Comparison of ENCODE assay signal across 9 cellular contexts in genomic region chr15:41935566-41936020, GRCh38. TPM values are rescaled to one million over a fixed set of nuclear protein-coding genes. Genes with fewer than 3 reads are reported as not detected.
DNase-seq lines count a peak whose midpoint lies in the region; ATAC-seq and TF ChIP-seq lines count a peak whose summit lies in the region.
"Had no signal": no experiment of that assay in that cellular context is flagged by ENCODE, and none has a peak within 500 bp of the region (broad histone marks: within the 10 kb centered on the region; RNA-seq: fewer than 3 reads in every experiment).

No MANE protein-coding gene starts in this region.

- CTCF ChIA-PET in activated CD8-positive, alpha-beta T cell treated with anti-CD3 and anti-CD28 coated beads for 36 hours (lab: Charles Lee) = interaction anchor here (1.0 to 2.3 kb wide), 4 partner anchors 12 to 161 kb away, joined by 4 to 8 read pairs (median 5); partner anchors contain the start of genes EHD4 and MAPKBP1

- H3K27me3 Mint-ChIP-seq in activated CD8-positive, alpha-beta T cell treated with anti-CD3 and anti-CD28 coated beads for 36 hours = no peaks in the 10 kb centered on the region

- H4K20me1 ChIP-seq in BLaER1 treated with 17β-estradiol and CSF1 and Interleukin-3, amounts not matched to agents 10 nM and 100 nM = peaks cover 0 to 53% (median 4%) of the 10 kb centered on the region in 11 experiments; a peak in 6 of 22 replicates

- peak overlapping the region; percentile 68 to 91 (median 82) for H3K4me2 ChIP-seq in BLaER1 treated with 17β-estradiol and CSF1 and Interleukin-3, amounts not matched to agents 10 nM and 100 nM

- peak overlapping the region in 8 of 11 experiments; percentile 4 to 70 (median 57); a peak in 12 of 22 replicates for H3K27ac ChIP-seq in BLaER1 treated with 17β-estradiol and CSF1 and Interleukin-3, amounts not matched to agents 10 nM and 100 nM
- peak overlapping the region; percentile 16 for H3K27ac ChIP-seq in muscle layer of duodenum (ENCODE audit: low read length)

- peaks cover 15% of the 10 kb centered on the region for H3K36me3 Mint-ChIP-seq in activated CD8-positive, alpha-beta T cell treated with anti-CD3 and anti-CD28 coated beads for 36 hours (ENCODE audit: low read depth)

- H3K4me3 Mint-ChIP-seq in activated CD8-positive, alpha-beta T cell treated with anti-CD3 and anti-CD28 coated beads for 36 hours = peak overlapping the region; percentile 26

- peaks cover 74 to 89% (median 81%) of the 10 kb centered on the region in 10 experiments for H3K4me1 ChIP-seq in BLaER1 treated with 17β-estradiol and CSF1 and Interleukin-3, amounts not matched to agents 10 nM and 100 nM
- H3K4me1 ChIP-seq in muscle layer of duodenum (ENCODE audit: control insufficient read depth in 1 of 2, insufficient read depth in 2 of 2, low read length in 2 of 2) = peaks cover 3 to 6% of the 10 kb centered on the region in 2 donors

- no peaks in the 10 kb centered on the region for H3K9me3 ChIP-seq in BLaER1 treated with 17β-estradiol and CSF1 and Interleukin-3, amounts not matched to agents 10 nM and 100 nM (replicated peaks in 1 of 11)
- no peaks in the 10 kb centered on the region for H3K9me3 ChIP-seq in muscle layer of duodenum (ENCODE audit: control insufficient read depth in 1 of 2, low read length in 2 of 2)

- H3K27me3 ChIP-seq in BLaER1 treated with 17β-estradiol and CSF1 and Interleukin-3, amounts not matched to agents 10 nM and 100 nM = no peaks in the 10 kb centered on the region
- no peaks in the 10 kb centered on the region for H3K27me3 ChIP-seq in muscle layer of duodenum (ENCODE audit: low read depth, low read length)

- H3K9me3 Mint-ChIP-seq in activated CD8-positive, alpha-beta T cell treated with anti-CD3 and anti-CD28 coated beads for 36 hours = no peaks in the 10 kb centered on the region

- peak overlapping the region; percentile 97 for H3K27ac Mint-ChIP-seq in activated CD8-positive, alpha-beta T cell treated with anti-CD3 and anti-CD28 coated beads for 36 hours

- POLR2A ChIA-PET in activated CD8-positive, alpha-beta T cell treated with anti-CD3 and anti-CD28 coated beads for 36 hours (lab: Charles Lee) = interaction anchor here (1.1 to 4.4 kb wide), 3 partner anchors 12 to 40 kb away, joined by 3 to 44 read pairs (median 12); partner anchors contain the start of gene EHD4

- DNase-seq in activated CD8-positive, alpha-beta T cell treated with anti-CD3 and anti-CD28 coated beads for 36 hours = peak; percentile 60
- DNase-seq in DMS114 treated with DMSO at 0.1 percent for 48 hours (lab: John Stamatoyannopoulos, UW; ENCODE audit: unreplicated experiment) (no peak), foreskin melanocyte (no peak), ureter (ENCODE audit: low spot score) (no peak)
- DNase-seq: NCI-H1092 had no signal

- peaks cover 57% of the 10 kb centered on the region for H3K4me1 Mint-ChIP-seq in activated CD8-positive, alpha-beta T cell treated with anti-CD3 and anti-CD28 coated beads for 36 hours (ENCODE audit: low read depth)

- peak; percentile 49 for ATAC-seq in GM19463 (IDR thresholded peaks at IDR 0.05; ENCODE audit: unreplicated experiment)
- ATAC-seq in activated CD8-positive, alpha-beta T cell treated with anti-CD3 and anti-CD28 coated beads for 36 hours = no peak
- ATAC-seq in esophagus mucosa = no peak

- H3K36me3 ChIP-seq in BLaER1 treated with 17β-estradiol and CSF1 and Interleukin-3, amounts not matched to agents 10 nM and 100 nM = peaks cover 0 to 37% (median 11%) of the 10 kb centered on the region in 11 experiments; a peak in 14 of 22 replicates
- H3K36me3 ChIP-seq in muscle layer of duodenum (ENCODE audit: control insufficient read depth in 1 of 2, insufficient read depth in 2 of 2, low read length in 2 of 2) = peaks cover 4% of the 10 kb centered on the region in 2 donors

- TF ChIP-seq CTCF in activated CD8-positive, alpha-beta T cell treated with anti-CD3 and anti-CD28 coated beads for 36 hours (IDR thresholded peaks at IDR 0.05) = no peak

- peak overlapping the region in 4 of 11 experiments; percentile 29 to 57 (median 50); a peak in 3 of 22 replicates for H3K9ac ChIP-seq in BLaER1 treated with 17β-estradiol and CSF1 and Interleukin-3, amounts not matched to agents 10 nM and 100 nM

- H3K4me3 ChIP-seq in BLaER1 treated with 17β-estradiol and CSF1 and Interleukin-3, amounts not matched to agents 10 nM and 100 nM = no peak overlapping the region
- H3K4me3 ChIP-seq in muscle layer of duodenum (ENCODE audit: low read depth in 1 of 2, low read length in 2 of 2) = no peak overlapping the region

- intact Hi-C loops in activated CD8-positive, alpha-beta T cell treated with anti-CD3 and anti-CD28 coated beads for 36 hours (cut with micrococcal nuclease) = loop anchor here (2.0 kb wide), 1 partner anchor 35 kb away; no protein-coding TSS in a partner anchor

RNA-seq across cellular contexts. Expression of gene EHD4, which starts 36.8 kb away (rescaled TPM):
- total RNA-seq in activated CD8-positive, alpha-beta T cell treated with anti-CD3 and anti-CD28 coated beads for 36 hours = 10 to 100 TPM; 22.3 to 22.6 TPM
- total RNA-seq in esophagus mucosa (32.0 TPM), ureter (64.1 TPM)

RNA-seq across cellular contexts. Expression of gene SPTBN5, which starts 41.7 kb away (rescaled TPM):
- under 1 TPM; 0.11 to 0.14 TPM for total RNA-seq in activated CD8-positive, alpha-beta T cell treated with anti-CD3 and anti-CD28 coated beads for 36 hours
- total RNA-seq in esophagus mucosa = 2.1 TPM
- 11.9 TPM for total RNA-seq in ureter
